15 cellular contexts compared by ENCODE assay signal in the genomic region with DNA sequence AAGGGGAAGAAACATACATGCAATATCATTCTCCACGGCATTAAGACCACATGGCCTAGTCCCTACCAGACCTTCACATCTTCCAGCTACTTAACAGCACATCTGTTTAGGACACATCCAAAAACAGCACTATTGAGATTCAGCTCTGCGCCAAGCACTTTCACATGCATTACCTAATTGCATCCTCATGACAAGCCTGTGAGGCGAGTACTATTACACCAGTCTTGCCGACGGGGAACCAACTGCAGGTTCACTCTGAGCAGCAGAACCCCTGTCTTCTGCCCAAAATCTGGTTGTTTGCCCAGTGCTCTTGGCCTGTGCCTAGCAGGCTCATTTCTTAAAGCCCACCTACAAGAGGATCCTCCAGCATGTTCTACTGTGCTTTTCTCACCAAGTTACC.
DNase-seq lines count a peak whose midpoint lies in the region; ATAC-seq and TF ChIP-seq lines count a peak whose summit lies in the region.
"Had no signal": no experiment of that assay in that cellular context is flagged by ENCODE, and none has a peak within 500 bp of the region (broad histone marks: within the 10 kb centered on the region; RNA-seq: fewer than 3 reads in every experiment).

No MANE protein-coding gene starts in this region.

- H3K4me1 Mint-ChIP-seq in CD14-positive monocyte, result peaks cover 77% of the 10 kb centered on the region
- peaks cover 80 to 87% (median 85%) of the 10 kb centered on the region in 3 donors for H3K4me1 Mint-ChIP-seq in T-cell
- peaks cover 6% of the 10 kb centered on the region in 2 donors for H3K4me1 Mint-ChIP-seq in stimulated activated naive B cell treated with anti-CD40 and anti-IgM and Interleukin-4, amounts not matched to agents 10 μg/mL and 1 μg/mL and 100 μg/mL, for 72 hours
- H3K4me1 Mint-ChIP-seq: B cell had no signal

- POLR2A ChIA-PET in T-cell (lab: Charles Lee), result no interaction called here

- H3K36me3 Mint-ChIP-seq in CD14-positive monocyte, result peaks cover 0 to 12% of the 10 kb centered on the region in 2 donors
- H3K36me3 Mint-ChIP-seq in T-cell, result peaks cover 7% of the 10 kb centered on the region
- peaks cover 0 to 4% of the 10 kb centered on the region in 2 donors for H3K36me3 Mint-ChIP-seq in stimulated activated naive B cell treated with anti-CD40 and anti-IgM and Interleukin-4, amounts not matched to agents 10 μg/mL and 1 μg/mL and 100 μg/mL, for 72 hours

- no peak for TF ChIP-seq CTCF in AG10803 (conservative IDR thresholded peaks at IDR 0.05; ENCODE audit: low read length)
- TF ChIP-seq CTCF in CD14-positive monocyte (IDR thresholded peaks at IDR 0.05), result no peak
- TF ChIP-seq CTCF in foreskin keratinocyte (conservative IDR thresholded peaks at IDR 0.05), result no peak

- CTCF ChIA-PET in T-cell (lab: Charles Lee), result interaction anchor here in 1 of 2 donors (1.0 kb wide), 1 partner anchor 11 kb away, joined by 3 read pairs; no protein-coding TSS in a partner anchor

- no peak overlapping the region for H3K27ac ChIP-seq in foreskin keratinocyte

- H3K27ac Mint-ChIP-seq in CD14-positive monocyte (peak overlapping the region in 5 of 7 donors; percentile 39 to 69 (median 63)), T-cell (peak overlapping the region; percentile 79 to 81)
- H3K27ac Mint-ChIP-seq in stimulated activated naive B cell treated with anti-CD40 and anti-IgM and Interleukin-4, amounts not matched to agents 10 μg/mL and 1 μg/mL and 100 μg/mL, for 72 hours, result no peak overlapping the region
- H3K27ac Mint-ChIP-seq: B cell; T-helper 2 cell treated with Interferon-gamma antibody and Interleukin-4, amounts not matched to agents 5 μg/mL and 100 μg/mL, for 36 hours had no signal

- H3K4me3 Mint-ChIP-seq in CD14-positive monocyte, result peak overlapping the region in 1 of 2 donors; percentile 1
- no peak overlapping the region for H3K4me3 Mint-ChIP-seq in T-cell
- H3K4me3 Mint-ChIP-seq in stimulated activated naive B cell treated with anti-CD40 and anti-IgM and Interleukin-4, amounts not matched to agents 10 μg/mL and 1 μg/mL and 100 μg/mL, for 72 hours, result no peak overlapping the region
- H3K4me3 Mint-ChIP-seq: B cell; T-helper 2 cell treated with Interferon-gamma antibody and Interleukin-4, amounts not matched to agents 5 μg/mL and 100 μg/mL, for 36 hours had no signal

- ATAC-seq in T-cell (replicated peaks in 1 of 4), result no peak
- no peak for ATAC-seq in foreskin keratinocyte
- ATAC-seq in stimulated activated naive B cell treated with anti-CD40 and anti-IgM and Interleukin-4, amounts not matched to agents 10 μg/mL and 1 μg/mL and 100 μg/mL, for 72 hours (replicated peaks), result no peak

- H3K27me3 Mint-ChIP-seq in CD14-positive monocyte (ENCODE audit: low read depth in 3 of 3) (peaks cover 0 to 2% (median under 1%) of the 10 kb centered on the region in 3 donors), T-cell (no peaks in the 10 kb centered on the region)
- peaks cover 7 to 13% of the 10 kb centered on the region in 2 donors for H3K27me3 Mint-ChIP-seq in stimulated activated naive B cell treated with anti-CD40 and anti-IgM and Interleukin-4, amounts not matched to agents 10 μg/mL and 1 μg/mL and 100 μg/mL, for 72 hours

- H3K9me3 Mint-ChIP-seq in CD14-positive monocyte, result peaks cover 0 to 3% (median 0%) of the 10 kb centered on the region in 7 donors
- H3K9me3 Mint-ChIP-seq in T-cell, result no peaks in the 10 kb centered on the region
- no peaks in the 10 kb centered on the region for H3K9me3 Mint-ChIP-seq in stimulated activated naive B cell treated with anti-CD40 and anti-IgM and Interleukin-4, amounts not matched to agents 10 μg/mL and 1 μg/mL and 100 μg/mL, for 72 hours
- H3K9me3 Mint-ChIP-seq: T-helper 2 cell treated with Interferon-gamma antibody and Interleukin-4, amounts not matched to agents 5 μg/mL and 100 μg/mL, for 36 hours had no signal

- peaks cover 11% of the 10 kb centered on the region for H3K4me1 ChIP-seq in foreskin keratinocyte

- H3K4me3 ChIP-seq in AG10803 (ENCODE audit: low read length), result no peak overlapping the region

- intact Hi-C loops in CD14-positive monocyte (cut with micrococcal nuclease), result no loop called here

- peak; percentile 74 for DNase-seq in AG10803 (ENCODE audit: low read depth)
- no peak for DNase-seq in CD14-positive monocyte (ENCODE audit: low spot score)
- no peak for DNase-seq in T-cell
- peak; percentile 34 for DNase-seq in islet precursor cell
- no peak for DNase-seq in foreskin keratinocyte
- DNase-seq in stimulated activated naive B cell treated with anti-CD40 and anti-IgM and Interleukin-4, amounts not matched to agents 10 μg/mL and 1 μg/mL and 100 μg/mL, for 72 hours, result no peak
- no peak for DNase-seq in mesenteric fat pad (ENCODE audit: low spot score)
- DNase-seq: activated CD4-positive, CD25-positive, alpha-beta regulatory T cell; DMS153; KG1; kidney glomerular epithelial cell; NCI-H1105 treated with DMSO at 0.1 percent for 48 hours; NCI-H526 had no signal

- H3K27me3 ChIP-seq in foreskin keratinocyte, result no peaks in the 10 kb centered on the region

Comparison
In these comparisons a context has a peak if more than half of its experiments do, and no peak if none do; other contexts are left out.
1. DNase-seq: peak in AG10803 (single experiment) and islet precursor cell (single experiment); none in CD14-positive monocyte (single experiment), T-cell (0 of 34), foreskin keratinocyte (0 of 2), stimulated activated naive B cell treated with anti-CD40 and anti-IgM and Interleukin-4, amounts not matched to agents 10 μg/mL and 1 μg/mL and 100 μg/mL, for 72 hours (single experiment) and mesenteric fat pad (single experiment).